ENCODE assay signal across 2 cellular contexts in the genomic region with DNA sequence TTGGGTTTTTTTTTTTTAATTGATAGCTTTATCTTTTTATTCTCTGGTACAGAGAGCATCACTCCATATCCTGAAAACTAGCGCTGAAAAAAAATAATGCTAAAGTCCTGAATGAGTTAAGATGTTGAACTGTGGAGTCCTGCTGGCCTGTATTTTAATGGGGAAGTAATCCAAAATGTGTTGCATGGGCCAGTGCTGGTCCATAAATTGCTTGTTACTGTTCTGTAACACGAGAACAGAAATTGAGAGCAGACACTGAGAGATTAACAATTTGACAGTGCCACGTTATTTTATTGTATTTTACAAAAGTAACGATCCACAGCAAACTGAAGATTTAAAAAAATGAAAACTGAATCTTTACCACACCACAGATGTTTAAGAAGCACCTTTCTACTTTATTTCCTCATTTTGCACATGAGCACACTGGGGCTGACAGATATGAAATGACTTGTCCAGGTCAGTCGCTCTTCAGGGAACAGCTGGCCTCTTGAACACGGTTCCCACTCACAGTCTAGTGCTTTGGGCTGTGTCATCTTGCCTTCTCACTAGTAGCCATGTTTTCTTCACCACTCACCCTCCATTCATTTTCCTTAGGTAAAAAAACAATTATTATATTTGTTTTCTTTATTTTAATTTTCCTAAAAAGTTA.
TF ChIP-seq lines count a peak whose summit lies in the region.

No MANE protein-coding gene starts in this region.

TF ChIP-seq in K562, 482 proteins besides CTCF, POLR2A, EP300 and RAD21 (continues in another document):
- peak; percentile 30; the same call in 1 of the 2 replicates for TF ChIP-seq TCF3 (CRISPR knock-in tag; IDR thresholded peaks at IDR 0.05)
- TF ChIP-seq NCOR1 (IDR thresholded peaks at IDR 0.05): no peak
- TF ChIP-seq FUS (optimal IDR thresholded peaks at IDR 0.05; ENCODE audit: low read depth, low read length): no peak
- TF ChIP-seq, protein P1, sequence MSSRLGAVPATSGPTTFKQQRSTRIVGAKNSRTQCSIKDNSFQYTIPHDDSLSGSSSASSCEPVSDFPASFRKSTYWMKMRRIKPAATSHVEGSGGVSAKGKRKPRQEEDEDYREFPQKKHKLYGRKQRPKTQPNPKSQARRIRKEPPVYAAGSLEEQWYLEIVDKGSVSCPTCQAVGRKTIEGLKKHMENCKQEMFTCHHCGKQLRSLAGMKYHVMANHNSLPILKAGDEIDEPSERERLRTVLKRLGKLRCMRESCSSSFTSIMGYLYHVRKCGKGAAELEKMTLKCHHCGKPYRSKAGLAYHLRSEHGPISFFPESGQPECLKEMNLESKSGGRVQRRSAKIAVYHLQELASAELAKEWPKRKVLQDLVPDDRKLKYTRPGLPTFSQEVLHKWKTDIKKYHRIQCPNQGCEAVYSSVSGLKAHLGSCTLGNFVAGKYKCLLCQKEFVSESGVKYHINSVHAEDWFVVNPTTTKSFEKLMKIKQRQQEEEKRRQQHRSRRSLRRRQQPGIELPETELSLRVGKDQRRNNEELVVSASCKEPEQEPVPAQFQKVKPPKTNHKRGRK (tag; IDR thresholded peaks at IDR 0.05): no peak
- TF ChIP-seq RHOXF2B (CRISPR knock-in tag; conservative IDR thresholded peaks at IDR 0.05): no peak
- 0 out of 2 replicates have a peak, but pooled peaks have one; percentile 24 for TF ChIP-seq TFAP4 (CRISPR knock-in tag; IDR thresholded peaks at IDR 0.05; ENCODE audit: borderline replicate concordance)
- no peak for TF ChIP-seq FOXM1 (IDR thresholded peaks at IDR 0.05; ENCODE audit: low read depth)
- no peak for TF ChIP-seq FOXM1 (CRISPR knock-in tag; IDR thresholded peaks at IDR 0.05; ENCODE audit: low read depth)
- TF ChIP-seq HDAC8 (tag; IDR thresholded peaks at IDR 0.05): no peak
- TF ChIP-seq KDM1A (IDR thresholded peaks at IDR 0.05): no peak
- no peak for TF ChIP-seq BCOR (IDR thresholded peaks at IDR 0.05)
- peak; percentile 8; the same call in 1 of the 2 replicates for TF ChIP-seq CBFA2T3 (IDR thresholded peaks at IDR 0.05)
- TF ChIP-seq NR3C1 (CRISPR knock-in tag; IDR thresholded peaks at IDR 0.05): no peak
- no peak for TF ChIP-seq THAP12 (CRISPR knock-in tag; IDR thresholded peaks at IDR 0.05)
- TF ChIP-seq PTRF (tag; IDR thresholded peaks at IDR 0.05): no peak
- TF ChIP-seq, protein P2, sequence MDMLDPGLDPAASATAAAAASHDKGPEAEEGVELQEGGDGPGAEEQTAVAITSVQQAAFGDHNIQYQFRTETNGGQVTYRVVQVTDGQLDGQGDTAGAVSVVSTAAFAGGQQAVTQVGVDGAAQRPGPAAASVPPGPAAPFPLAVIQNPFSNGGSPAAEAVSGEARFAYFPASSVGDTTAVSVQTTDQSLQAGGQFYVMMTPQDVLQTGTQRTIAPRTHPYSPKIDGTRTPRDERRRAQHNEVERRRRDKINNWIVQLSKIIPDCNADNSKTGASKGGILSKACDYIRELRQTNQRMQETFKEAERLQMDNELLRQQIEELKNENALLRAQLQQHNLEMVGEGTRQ (CRISPR knock-in tag; IDR thresholded peaks at IDR 0.05): no peak
- no peak for TF ChIP-seq SMARCC2 (IDR thresholded peaks at IDR 0.05; ENCODE audit: low read depth)
- TF ChIP-seq, protein P3, sequence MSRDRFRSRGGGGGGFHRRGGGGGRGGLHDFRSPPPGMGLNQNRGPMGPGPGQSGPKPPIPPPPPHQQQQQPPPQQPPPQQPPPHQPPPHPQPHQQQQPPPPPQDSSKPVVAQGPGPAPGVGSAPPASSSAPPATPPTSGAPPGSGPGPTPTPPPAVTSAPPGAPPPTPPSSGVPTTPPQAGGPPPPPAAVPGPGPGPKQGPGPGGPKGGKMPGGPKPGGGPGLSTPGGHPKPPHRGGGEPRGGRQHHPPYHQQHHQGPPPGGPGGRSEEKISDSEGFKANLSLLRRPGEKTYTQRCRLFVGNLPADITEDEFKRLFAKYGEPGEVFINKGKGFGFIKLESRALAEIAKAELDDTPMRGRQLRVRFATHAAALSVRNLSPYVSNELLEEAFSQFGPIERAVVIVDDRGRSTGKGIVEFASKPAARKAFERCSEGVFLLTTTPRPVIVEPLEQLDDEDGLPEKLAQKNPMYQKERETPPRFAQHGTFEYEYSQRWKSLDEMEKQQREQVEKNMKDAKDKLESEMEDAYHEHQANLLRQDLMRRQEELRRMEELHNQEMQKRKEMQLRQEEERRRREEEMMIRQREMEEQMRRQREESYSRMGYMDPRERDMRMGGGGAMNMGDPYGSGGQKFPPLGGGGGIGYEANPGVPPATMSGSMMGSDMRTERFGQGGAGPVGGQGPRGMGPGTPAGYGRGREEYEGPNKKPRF (IDR thresholded peaks at IDR 0.05; ENCODE audit: low read depth, low read length): no peak
- TF ChIP-seq THRA (IDR thresholded peaks at IDR 0.05): no peak

TF ChIP-seq in GM23338, 12 proteins besides CTCF, POLR2A, EP300 and RAD21:
- TF ChIP-seq EZH2 (IDR thresholded peaks at IDR 0.05; ENCODE audit: low read depth, unreplicated experiment) (no peak), POLR2AphosphoS5 (IDR thresholded peaks at IDR 0.05; ENCODE audit: low read depth) (no peak), ZNF114 (CRISPR knock-in tag; IDR thresholded peaks at IDR 0.05) (no peak), EZH2phosphoT487 (IDR thresholded peaks at IDR 0.05; ENCODE audit: unreplicated experiment) (no peak), NANOG (IDR thresholded peaks at IDR 0.05; ENCODE audit: borderline replicate concordance) (no peak), ZNF331 (CRISPR knock-in tag; IDR thresholded peaks at IDR 0.05; ENCODE audit: low read depth) (no peak), REST (IDR thresholded peaks at IDR 0.05; ENCODE audit: unreplicated experiment) (no peak)
TF ChIP-seq in GM23338: peak in this region for 0.
